In the genomic region with DNA sequence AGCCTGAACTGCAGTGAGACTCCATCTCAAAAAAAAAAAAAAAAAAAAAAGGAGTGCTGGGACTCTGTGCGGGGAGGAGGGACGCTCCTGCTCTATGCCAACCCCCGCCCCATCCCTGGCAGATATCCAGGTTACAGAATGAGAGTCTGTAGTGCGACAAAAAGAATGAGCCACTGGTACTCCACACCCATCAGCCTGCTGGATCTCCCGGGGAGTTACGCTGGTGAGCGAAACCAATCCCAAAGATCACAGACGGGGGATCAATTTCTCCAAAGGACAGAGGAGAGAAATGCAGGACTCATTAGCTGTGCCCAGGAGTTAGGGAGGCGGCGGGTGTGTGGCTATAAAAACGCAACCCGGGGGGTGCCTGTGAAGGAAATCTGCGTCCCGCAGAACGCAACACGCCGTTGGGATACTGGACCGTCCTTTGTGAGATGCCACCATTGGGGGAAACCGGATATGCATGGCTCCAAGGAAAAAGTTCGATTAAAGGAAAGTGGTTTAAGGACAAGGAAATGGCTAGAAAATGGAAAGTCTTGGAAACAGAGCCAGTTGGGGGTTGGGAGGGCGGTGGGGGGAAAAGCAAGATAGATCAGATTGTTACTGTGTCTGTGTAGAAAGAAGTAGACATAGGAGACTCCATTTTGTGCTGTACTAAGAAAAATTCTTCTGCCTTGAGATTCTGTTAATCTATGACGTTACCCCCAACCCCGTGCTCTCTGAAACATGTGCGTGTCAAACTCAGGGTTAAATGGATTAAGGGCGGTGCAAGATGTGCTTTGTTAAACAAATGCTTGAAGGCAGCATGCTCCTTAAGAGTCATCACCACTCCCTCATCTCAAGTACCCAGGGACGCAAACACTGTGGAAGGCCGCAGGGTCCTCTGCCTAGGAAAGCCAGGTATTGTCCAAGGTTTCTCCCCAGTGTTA, we compare ENCODE assay signal across 8 cellular contexts. TPM values are rescaled to one million over a fixed set of nuclear protein-coding genes. Genes with fewer than 3 reads are reported as not detected.
DNase-seq lines count a peak whose midpoint lies in the region; ATAC-seq, FAIRE-seq and TF ChIP-seq lines count a peak whose summit lies in the region.
"Not testable (repeated sequence)": the region's sequence is repeated elsewhere in the genome, so short reads cannot be mapped to it uniquely, and the experiment has no call there.

No MANE protein-coding gene starts in this region.

- FAIRE-seq in HepG2 (lab: Jason Lieb, UNC), result not testable (repeated sequence)

- POLR2A ChIA-PET in HepG2 (lab: Yijun Ruan, JAX), result interaction anchor here (1.0 to 3.3 kb wide), 17 partner anchors 9 to 967 kb away, joined by 3 to 122 read pairs (median 8); partner anchors contain the start of genes NQO2, RIPK1, SERPINB1 and SERPINB6

- H3K9me3 ChIP-seq in ascending aorta; HepG2 (ENCODE audit: low read length); prostate gland; uterus: not testable (repeated sequence)

- H3K4me2 ChIP-seq in HepG2 (ENCODE audit: low read depth, low read length), result peak overlapping the region; percentile 88

- in situ Hi-C loops in HepG2 (cut with HindIII; ENCODE audit: extremely low pct_ligation_motif_present, low pct_unique_long_range_greater_than_20kb), result loop anchor here (5.0 kb wide), 2 partner anchors 57 to 102 kb away; partner anchors contain the start of gene NQO2

- not testable (repeated sequence) for H3K27ac ChIP-seq in ascending aorta; HepG2 (ENCODE audit: extremely low read length, insufficient read depth, low read length)
- H3K27ac ChIP-seq in prostate gland (peak overlapping the region in 1 of 2 donors; percentile 53), uterus (peak overlapping the region in 1 of 2 donors; percentile 19)

- peak; percentile 54 for DNase-seq in DMS79 (lab: John Stamatoyannopoulos, UW)
- peak; percentile 33 for DNase-seq in NCI-H146 (lab: John Stamatoyannopoulos, UW)
- peak; percentile 37 for DNase-seq in RPMI8226
- DNase-seq in ascending aorta (ENCODE audit: low spot score in 2 of 2), result peak in 1 of 2 donors; percentile 80
- DNase-seq in fibroblast of gingiva (ENCODE audit: low read depth), result peak; percentile 73
- DNase-seq in HepG2 (ENCODE audit: low spot score); prostate gland (ENCODE audit: low spot score): not testable (repeated sequence)
- DNase-seq in uterus, result peak; percentile 59 to 65

- not testable (repeated sequence) for H2AFZ ChIP-seq in HepG2 (ENCODE audit: low read length)

- intact Hi-C loops in ascending aorta (cut with DNase I) (loop anchor here (1.0 to 2.0 kb wide), 2 partner anchors 55 to 102 kb away; partner anchors contain the start of gene NQO2), HepG2 (cut with micrococcal nuclease; ENCODE audit: unreplicated experiment) (loop anchor here (5.0 to 10.0 kb wide), 3 partner anchors 102 to 1460 kb away; no protein-coding TSS in a partner anchor), prostate gland (cut with DNase I) (loop anchor here (2.0 to 10.0 kb wide), 2 partner anchors 56 to 210 kb away; partner anchors contain the start of genes NQO2 and SERPINB1), uterus (cut with DNase I; ENCODE audit: low total_unique reads) (loop anchor here (5.0 kb wide), 1 partner anchor 57 kb away; the partner anchor contains the start of gene NQO2)

- not testable (repeated sequence) for TF ChIP-seq CTCF in ascending aorta (IDR thresholded peaks at IDR 0.05); HepG2 (CRISPR knock-in tag; IDR thresholded peaks at IDR 0.05); prostate gland (IDR thresholded peaks at IDR 0.05); uterus (IDR thresholded peaks at IDR 0.05)

- not testable (repeated sequence) for H3K36me3 ChIP-seq in ascending aorta; HepG2 (replicated peaks in 1 of 2; ENCODE audit: control insufficient read depth in 1 of 2, insufficient read depth in 2 of 2, low read length in 2 of 2); prostate gland; uterus

- not testable (repeated sequence) for TF ChIP-seq EP300 in HepG2 (IDR thresholded peaks at IDR 0.05; ENCODE audit: low read depth in 2 of 2, low read length in 2 of 2); HepG2 (CRISPR knock-in tag; IDR thresholded peaks at IDR 0.05; ENCODE audit: borderline replicate concordance)

- WGBS in HepG2 (ENCODE audit: low lambda C conversion rate), result 71% methylated on average over 27 of the region's 27 CpGs
- WGBS in prostate gland, result 37% methylated on average over 27 of the region's 27 CpGs

- not testable (repeated sequence) for H3K27me3 ChIP-seq in ascending aorta; prostate gland (replicated peaks; ENCODE audit: insufficient read depth); uterus
- H3K27me3 ChIP-seq in HepG2 (ENCODE audit: control insufficient read depth in 1 of 2, insufficient read depth in 2 of 2, low read length in 2 of 2), result peaks cover 0 to 19% of the 10 kb centered on the region in 2 experiments; a peak in 2 of 5 replicates

- TSS peak; percentile 67 for BruUV-seq in HepG2 (replicated peaks; lab: Mats Ljungman, UMichigan)

- H3K4me1 ChIP-seq in ascending aorta; prostate gland (replicated peaks); uterus: not testable (repeated sequence)
- H3K4me1 ChIP-seq in HepG2 (ENCODE audit: insufficient read depth, low read length), result peaks cover 46% of the 10 kb centered on the region

- TF ChIP-seq POLR2A in HepG2 (IDR thresholded peaks at IDR 0.05; ENCODE audit: insufficient read depth in 1 of 2, low read depth in 2 of 2, low read length in 2 of 2); prostate gland (IDR thresholded peaks at IDR 0.05); uterus (IDR thresholded peaks at IDR 0.05): not testable (repeated sequence)

- H3K9ac ChIP-seq in HepG2 (ENCODE audit: insufficient read depth, low read depth, low read length), result peak overlapping the region; percentile 13; the same call in 1 of the 2 replicates

- TF ChIP-seq RAD21 in HepG2 (CRISPR knock-in tag; IDR thresholded peaks at IDR 0.05), result not testable (repeated sequence)

- not testable (repeated sequence) for ATAC-seq in HepG2

- peak overlapping the region; percentile 40 to 62 for H3K4me3 ChIP-seq in ascending aorta
- peak overlapping the region; percentile 57 to 80 (median 72); a peak in 4 of 6 replicates for H3K4me3 ChIP-seq in HepG2 (replicated peaks in 1 of 3; ENCODE audit: insufficient read depth in 1 of 3, low read depth in 2 of 3, low read length in 3 of 3)
- H3K4me3 ChIP-seq in prostate gland, result peak overlapping the region; percentile 19 to 42
- H3K4me3 ChIP-seq in uterus, result peak overlapping the region in 1 of 2 donors; percentile 41

- CTCF ChIA-PET in HepG2 (lab: Yijun Ruan, JAX; ENCODE audit: low intra/inter-chr PET ratio, low total read pairs), result interaction anchor here (1.0 to 2.4 kb wide), 5 partner anchors 53 to 102 kb away, joined by 3 to 22 read pairs (median 8); no protein-coding TSS in a partner anchor

- H4K20me1 ChIP-seq in HepG2 (ENCODE audit: insufficient read depth, low read length), result not testable (repeated sequence)

- not testable (repeated sequence) for H3K79me2 ChIP-seq in HepG2 (ENCODE audit: insufficient read depth, low read length)

RNA-seq across cellular contexts. Expression of gene RIPK1, which starts 13.8 kb away (rescaled TPM):
- 20.1 TPM for total RNA-seq in ascending aorta
- total RNA-seq in HepG2 (2016; rRNA removed; fragmentation: Illumina TruSeq; extraction: Trizol), result 10.3 and 15.0 TPM in 2 replicates
- total RNA-seq in HepG2 (2016; cell fraction: cytosol; rRNA removed; fragmentation: Illumina TruSeq; extraction: Trizol; ENCODE audit: low read depth), result 4.5 and 4.9 TPM in 2 replicates
- 10.6 and 13.6 TPM in 2 replicates for total RNA-seq in HepG2 (2016; cell fraction: insoluble cytoplasmic fraction; rRNA removed; fragmentation: Illumina TruSeq; extraction: Trizol)
- 5.4 and 6.4 TPM in 2 replicates for total RNA-seq in HepG2 (2016; cell fraction: membrane; rRNA removed; fragmentation: Illumina TruSeq; extraction: Trizol)
- total RNA-seq in HepG2 (2016; cell fraction: nucleus; rRNA removed; fragmentation: Illumina TruSeq; extraction: Trizol), result 7.4 and 9.7 TPM in 2 replicates
- 9.0 and 10.7 TPM in 2 replicates for polyA plus RNA-seq in HepG2 (2011; rRNA removed)
- polyA plus RNA-seq in HepG2 (2011; cell fraction: cytosol; rRNA removed), result 6.2 and 9.2 TPM in 2 replicates
- polyA plus RNA-seq in HepG2 (2011; cell fraction: nucleus; rRNA removed), result 9.5 and 13.1 TPM in 2 replicates
- 7.6 and 10.8 TPM in 2 replicates for polyA plus RNA-seq in HepG2 (2012)
- polyA plus RNA-seq in HepG2 (2016; cell fraction: cytosol; fragmentation: Illumina TruSeq; extraction: Trizol; ENCODE audit: low read depth), result 0.89 and 0.95 TPM in 2 replicates
- 11.8 and 12.1 TPM in 2 replicates for polyA plus RNA-seq in HepG2 (2016; cell fraction: insoluble cytoplasmic fraction; fragmentation: Illumina TruSeq; extraction: Trizol; ENCODE audit: low read depth)
- polyA plus RNA-seq in HepG2 (2016; cell fraction: membrane; fragmentation: Illumina TruSeq; extraction: Trizol; ENCODE audit: low read depth), result 2.3 and 2.7 TPM in 2 replicates
- polyA plus RNA-seq in HepG2 (2016; cell fraction: nucleus; fragmentation: Illumina TruSeq; extraction: Trizol; ENCODE audit: insufficient read depth, low read depth), result 19.4 and 21.2 TPM in 2 replicates
- polyA minus RNA-seq in HepG2 (2011; rRNA and poly(A)+ RNA removed; ENCODE audit: low replicate concordance), result 5.4 and 9.3 TPM in 2 replicates
- polyA minus RNA-seq in HepG2 (2011; cell fraction: cytosol; rRNA and poly(A)+ RNA removed), result 5.8 and 8.9 TPM in 2 replicates
- 8.9 and 13.7 TPM in 2 replicates for polyA minus RNA-seq in HepG2 (2011; cell fraction: nucleus; rRNA and poly(A)+ RNA removed)
- 10 to 100 TPM; 21.3 to 23.0 TPM for total RNA-seq in prostate gland
- total RNA-seq in uterus, result 10 to 100 TPM; 11.5 to 35.0 (median 30.1) TPM

RNA-seq across cellular contexts. Expression of gene NQO2, which starts 54.8 kb away (rescaled TPM):
- 7.7 TPM for total RNA-seq in ascending aorta
- 56.5 and 63.0 TPM in 2 replicates for total RNA-seq in HepG2 (2016; rRNA removed; fragmentation: Illumina TruSeq; extraction: Trizol)
- total RNA-seq in HepG2 (2016; cell fraction: cytosol; rRNA removed; fragmentation: Illumina TruSeq; extraction: Trizol; ENCODE audit: low read depth), result 44.8 and 70.6 TPM in 2 replicates
- 56.8 and 60.6 TPM in 2 replicates for total RNA-seq in HepG2 (2016; cell fraction: insoluble cytoplasmic fraction; rRNA removed; fragmentation: Illumina TruSeq; extraction: Trizol)
- 53.4 and 80.8 TPM in 2 replicates for total RNA-seq in HepG2 (2016; cell fraction: membrane; rRNA removed; fragmentation: Illumina TruSeq; extraction: Trizol)
- 34.2 and 36.9 TPM in 2 replicates for total RNA-seq in HepG2 (2016; cell fraction: nucleus; rRNA removed; fragmentation: Illumina TruSeq; extraction: Trizol)
- 27.4 and 32.2 TPM in 2 replicates for polyA plus RNA-seq in HepG2 (2011; rRNA removed)
- 29.5 and 31.9 TPM in 2 replicates for polyA plus RNA-seq in HepG2 (2011; cell fraction: cytosol; rRNA removed)
- 30.7 and 34.4 TPM in 2 replicates for polyA plus RNA-seq in HepG2 (2011; cell fraction: nucleus; rRNA removed)
- polyA plus RNA-seq in HepG2 (2012), result 15.7 and 17.8 TPM in 2 replicates
- polyA plus RNA-seq in HepG2 (2016; cell fraction: cytosol; fragmentation: Illumina TruSeq; extraction: Trizol; ENCODE audit: low read depth), result 48.7 and 84.9 TPM in 2 replicates
- 61.8 and 64.6 TPM in 2 replicates for polyA plus RNA-seq in HepG2 (2016; cell fraction: insoluble cytoplasmic fraction; fragmentation: Illumina TruSeq; extraction: Trizol; ENCODE audit: low read depth)
- polyA plus RNA-seq in HepG2 (2016; cell fraction: membrane; fragmentation: Illumina TruSeq; extraction: Trizol; ENCODE audit: low read depth), result 49.3 and 82.9 TPM in 2 replicates
- 65.1 and 69.0 TPM in 2 replicates for polyA plus RNA-seq in HepG2 (2016; cell fraction: nucleus; fragmentation: Illumina TruSeq; extraction: Trizol; ENCODE audit: insufficient read depth, low read depth)
- 15.8 and 89.9 TPM in 2 replicates for polyA minus RNA-seq in HepG2 (2011; rRNA and poly(A)+ RNA removed; ENCODE audit: low replicate concordance)
- 9.1 and 15.4 TPM in 2 replicates for polyA minus RNA-seq in HepG2 (2011; cell fraction: cytosol; rRNA and poly(A)+ RNA removed)
- 17.7 and 19.6 TPM in 2 replicates for polyA minus RNA-seq in HepG2 (2011; cell fraction: nucleus; rRNA and poly(A)+ RNA removed)
- 10 to 100 TPM; 27.9 to 34.3 TPM for total RNA-seq in prostate gland
- 10 to 100 TPM in 3 of 4 donors, 1 to 10 TPM in 1; 7.8 to 50.3 (median 21.6) TPM for total RNA-seq in uterus
